8 cellular contexts compared by ENCODE assay signal in the genomic region with DNA sequence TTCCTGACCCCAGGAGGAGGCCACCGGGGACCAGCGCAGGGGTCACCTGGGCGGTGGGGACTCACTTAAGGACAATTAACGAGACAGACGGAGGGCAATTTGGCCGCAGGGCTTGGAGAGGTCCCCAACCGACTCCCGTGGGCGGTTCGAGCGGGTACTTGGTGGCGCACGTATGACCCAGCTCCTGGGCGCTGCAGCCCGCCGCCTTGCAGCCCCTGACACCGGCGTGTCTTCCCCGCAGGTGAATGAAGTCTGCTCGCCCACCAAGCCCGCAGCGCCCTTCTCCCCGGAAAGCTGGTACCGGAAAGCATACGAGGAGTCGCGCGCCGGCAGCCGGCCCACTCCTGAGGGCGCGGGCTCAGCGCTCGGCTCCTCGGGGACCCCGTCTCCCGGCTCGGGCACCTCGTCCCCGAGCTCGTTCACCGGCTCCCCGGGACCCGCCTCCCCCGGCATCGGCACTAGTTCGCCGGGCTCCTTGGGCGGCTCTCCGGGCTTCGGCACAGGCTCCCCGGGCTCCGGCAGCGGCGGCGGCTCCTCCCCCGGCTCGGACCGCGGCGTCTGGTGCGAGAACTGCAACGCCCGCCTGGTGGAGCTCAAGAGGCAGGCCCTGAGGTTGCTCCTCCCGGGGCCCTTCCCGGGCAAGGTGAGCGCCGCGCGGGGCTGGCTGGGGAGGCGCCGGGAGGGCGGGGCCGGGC. TPM values are rescaled to one million over a fixed set of nuclear protein-coding genes. Genes with fewer than 3 reads are reported as not detected.
DNase-seq lines count a peak whose midpoint lies in the region; ATAC-seq and TF ChIP-seq lines count a peak whose summit lies in the region.

No MANE protein-coding gene starts in this region.

- ATAC-seq in omental fat pad (ENCODE audit: low FRiP score), result peak; percentile 85

- peaks cover 17% of the 10 kb centered on the region for H3K4me1 Mint-ChIP-seq in activated naive CD4-positive, alpha-beta T cell treated with anti-CD3 and anti-CD28 coated beads for 36 hours (ENCODE audit: low read depth)

- no peak overlapping the region for H3K9ac ChIP-seq in MM.1S (ENCODE audit: low read length)
- no peak overlapping the region for H3K9ac ChIP-seq in SK-N-MC (ENCODE audit: insufficient read length)

- 1% methylated on average over 13 of the region's 74 CpGs for WGBS in suprapubic skin

- peaks cover 7% of the 10 kb centered on the region for H3K9me3 Mint-ChIP-seq in activated naive CD4-positive, alpha-beta T cell treated with anti-CD3 and anti-CD28 coated beads for 36 hours

- H3K27me3 Mint-ChIP-seq in activated naive CD4-positive, alpha-beta T cell treated with anti-CD3 and anti-CD28 coated beads for 36 hours (ENCODE audit: low read depth), result peaks cover 61% of the 10 kb centered on the region

- H3K9me2 ChIP-seq in MM.1S (replicated peaks; ENCODE audit: insufficient read depth, low read length), result no peaks in the 10 kb centered on the region

- H3K4me2 ChIP-seq in MM.1S (ENCODE audit: low read depth, low read length), result peak overlapping the region; percentile 93

- in situ Hi-C loops in G401 (cut with HindIII; ENCODE audit: low sequenced_read_pairs), result no loop called here

- no peak for TF ChIP-seq POLR2A in suprapubic skin (IDR thresholded peaks at IDR 0.05)

- no peaks in the 10 kb centered on the region for H3K36me3 ChIP-seq in MM.1S (replicated peaks; ENCODE audit: insufficient read depth, low read length)
- no peaks in the 10 kb centered on the region for H3K36me3 ChIP-seq in SK-N-MC (ENCODE audit: insufficient read depth, low read length)
- no peaks in the 10 kb centered on the region for H3K36me3 ChIP-seq in suprapubic skin

- intact Hi-C loops in activated naive CD4-positive, alpha-beta T cell treated with anti-CD3 and anti-CD28 coated beads for 36 hours (cut with micrococcal nuclease), result loop anchor here (2.0 to 5.0 kb wide), 4 partner anchors 181 to 961 kb away; no protein-coding TSS in a partner anchor

- H3K4me1 ChIP-seq in MM.1S (ENCODE audit: low read length) (0 out of 2 replicates have a peak, but pooled peaks cover 5% of the 10 kb centered on the region), suprapubic skin (peaks cover 43% of the 10 kb centered on the region)

- TF ChIP-seq CTCF in MM.1S (IDR thresholded peaks at IDR 0.05; ENCODE audit: low read length) (peak; percentile 63), omental fat pad (IDR thresholded peaks at IDR 0.05) (peak in 1 of 3 donors; percentile 12), suprapubic skin (IDR thresholded peaks at IDR 0.05) (peak; percentile 32 to 89)

- CTCF ChIA-PET in activated naive CD4-positive, alpha-beta T cell treated with anti-CD3 and anti-CD28 coated beads for 36 hours (lab: Charles Lee), result interaction anchor here (0.6 to 1.5 kb wide), 8 partner anchors 13 to 1626 kb away, joined by 3 to 6 read pairs (median 3); no protein-coding TSS in a partner anchor

- H2AFZ ChIP-seq in MM.1S (ENCODE audit: low read length), result peak overlapping the region; percentile 58

- DNase-seq in G401 (ENCODE audit: low spot score) (peak; percentile 87), HCEC 1CT (peak; percentile 72), MM.1S (peak; percentile 94), SK-N-MC (ENCODE audit: low read depth, low spot score) (no peak), globus pallidus (ENCODE audit: low spot score) (peak; percentile 48), omental fat pad (ENCODE audit: low spot score) (peak; percentile 49), suprapubic skin (ENCODE audit: low spot score in 2 of 2) (peak; percentile 86 to 89)
- DNase-seq in activated naive CD4-positive, alpha-beta T cell treated with anti-CD3 and anti-CD28 coated beads for 36 hours, result peak; percentile 89

- no peaks in the 10 kb centered on the region for H3F3A ChIP-seq in MM.1S (ENCODE audit: insufficient read depth, low read length)

- H3K27ac ChIP-seq in MM.1S (ENCODE audit: low read length), result no peak overlapping the region
- H3K27ac ChIP-seq in SK-N-MC, result no peak overlapping the region
- no peak overlapping the region for H3K27ac ChIP-seq in suprapubic skin

- H3K9me3 ChIP-seq in MM.1S (replicated peaks; ENCODE audit: insufficient read depth, low read length) (no peaks in the 10 kb centered on the region), SK-N-MC (ENCODE audit: low read depth, low read length) (no peaks in the 10 kb centered on the region), suprapubic skin (no peaks in the 10 kb centered on the region)

- no peaks in the 10 kb centered on the region for H3K79me2 ChIP-seq in MM.1S (ENCODE audit: low read length)

- H3K4me3 Mint-ChIP-seq in activated naive CD4-positive, alpha-beta T cell treated with anti-CD3 and anti-CD28 coated beads for 36 hours, result peak overlapping the region; percentile 71

- H3K4me3 ChIP-seq in MM.1S (ENCODE audit: low read length) (peak overlapping the region; percentile 62), SK-N-MC (peak overlapping the region; percentile 82), suprapubic skin (peak overlapping the region; percentile 67)

- no peak for TF ChIP-seq EP300 in suprapubic skin (IDR thresholded peaks at IDR 0.05)

- H3K27me3 ChIP-seq in MM.1S (replicated peaks; ENCODE audit: insufficient read depth, low read length) (peaks cover 15% of the 10 kb centered on the region), suprapubic skin (peaks cover 42% of the 10 kb centered on the region)

- no peaks in the 10 kb centered on the region for H4K20me1 ChIP-seq in MM.1S (ENCODE audit: insufficient read depth, low read length)

- no peaks in the 10 kb centered on the region for H3K36me3 Mint-ChIP-seq in activated naive CD4-positive, alpha-beta T cell treated with anti-CD3 and anti-CD28 coated beads for 36 hours (ENCODE audit: low read depth)

- H3K27ac Mint-ChIP-seq in activated naive CD4-positive, alpha-beta T cell treated with anti-CD3 and anti-CD28 coated beads for 36 hours, result no peak overlapping the region

RNA-seq across cellular contexts. Expression of a gene that starts 1.4 kb away (rescaled TPM):
- 9.8 and 10.5 TPM in 2 replicates for total RNA-seq in G401 (2014; rRNA removed; shearing (Covaris generic))
- total RNA-seq in activated naive CD4-positive, alpha-beta T cell treated with anti-CD3 and anti-CD28 coated beads for 36 hours, result under 1 TPM in 1 of 2 experiments, not detected in 1; 0.05 TPM
- total RNA-seq in omental fat pad (under 1 TPM; 0.13 to 0.96 (median 0.39) TPM), suprapubic skin (1 to 10 TPM; 3.6 to 7.0 (median 5.2) TPM)
